ENCODE assay signal across 23 cellular contexts in genomic region chr22:37448521-37449150, GRCh38. TPM values are rescaled to one million over a fixed set of nuclear protein-coding genes. Genes with fewer than 3 reads are reported as not detected.
DNase-seq lines count a peak whose midpoint lies in the region; ATAC-seq and TF ChIP-seq lines count a peak whose summit lies in the region.
"Had no signal": no experiment of that assay in that cellular context is flagged by ENCODE, and none has a peak within 500 bp of the region (broad histone marks: within the 10 kb centered on the region; RNA-seq: fewer than 3 reads in every experiment).

No MANE protein-coding gene starts in this region.

- no peak overlapping the region for H3K4me3 ChIP-seq in HAP-1
- H3K4me3 ChIP-seq in gastroesophageal sphincter: no peak overlapping the region
- H3K4me3 ChIP-seq in colonic mucosa: no peak overlapping the region
- H3K4me3 ChIP-seq: BLaER1 treated with 17β-estradiol and CSF1 and Interleukin-3, amounts not matched to agents 10 nM and 100 nM; breast epithelium; ovary; right atrium auricular region had no signal

- peak overlapping the region; percentile 40 for H3K27ac ChIP-seq in foreskin keratinocyte
- no peak overlapping the region for H3K27ac ChIP-seq in gastroesophageal sphincter
- H3K27ac ChIP-seq in colonic mucosa: no peak overlapping the region
- H3K27ac ChIP-seq: BLaER1 treated with 17β-estradiol and CSF1 and Interleukin-3, amounts not matched to agents 10 nM and 100 nM; breast epithelium; ovary; right atrium auricular region had no signal

- H3K27me3 ChIP-seq in foreskin keratinocyte (peaks cover 11% of the 10 kb centered on the region), HAP-1 (ENCODE audit: low read depth) (no peaks in the 10 kb centered on the region), gastroesophageal sphincter (peaks cover 86% of the 10 kb centered on the region), colonic mucosa (no peaks in the 10 kb centered on the region)
- H3K27me3 ChIP-seq: BLaER1 treated with 17β-estradiol and CSF1 and Interleukin-3, amounts not matched to agents 10 nM and 100 nM; ovary; right atrium auricular region had no signal

- 59% methylated on average over 4 of the region's 19 CpGs; no CpG with 5 or more reads in 1 of the 2 donors for WGBS in gastroesophageal sphincter (ENCODE audit: low coverage in 1 of 2), 2 donors

- in situ Hi-C loops in HAP-1 (cut with MboI; ENCODE audit: low sequenced_read_pairs): no loop called here

- no peak for DNase-seq in activated naive CD4-positive, alpha-beta T cell treated with anti-CD3 and anti-CD28 coated beads, Interleukin-2, amount 50 U/mL, for 72 hours (ENCODE audit: low spot score in 2 of 2)
- DNase-seq in activated naive CD4-positive, alpha-beta T cell treated with anti-CD3 and anti-CD28 coated beads, Interleukin-2, amount 50 U/mL, for 16 hours: no peak
- peak; percentile 79 to 84 for DNase-seq in NCI-H526 (lab: John Stamatoyannopoulos, UW)
- no peak for DNase-seq in foreskin keratinocyte
- DNase-seq in HAP-1 (ENCODE audit: low spot score in 2 of 2): no peak
- no peak for DNase-seq in colonic mucosa
- DNase-seq: ACHN; activated T-cell treated with anti-CD3 and anti-CD28 coated beads, Interleukin-2, amount 50 U/mL, for 1 hour; cortex of kidney; HCEC 1CT; head of caudate nucleus; mesendoderm; ovary; PC-3; SHP77 treated with DMSO at 0.1 percent for 48 hours; stimulated activated CD4-positive, alpha-beta T cell treated with anti-CD3 and anti-CD28 coated beads, Interleukin-4, amount 100 ng/mL, for 4 hours; SW 1271; trophoblast cell had no signal

- H3K36me3 Mint-ChIP-seq in activated naive CD4-positive, alpha-beta T cell treated with anti-CD3 and anti-CD28 coated beads, Interleukin-2, amount 50 U/mL, for 72 hours: no peaks in the 10 kb centered on the region

- no peak for TF ChIP-seq POLR2A in gastroesophageal sphincter (IDR thresholded peaks at IDR 0.05)

- TF ChIP-seq EP300 in gastroesophageal sphincter (IDR thresholded peaks at IDR 0.05): no peak

- H3K4me1 ChIP-seq in foreskin keratinocyte: peaks cover 4% of the 10 kb centered on the region
- H3K4me1 ChIP-seq in HAP-1: no peaks in the 10 kb centered on the region
- no peaks in the 10 kb centered on the region for H3K4me1 ChIP-seq in gastroesophageal sphincter
- no peaks in the 10 kb centered on the region for H3K4me1 ChIP-seq in colonic mucosa
- H3K4me1 ChIP-seq: breast epithelium, right atrium auricular region had no signal

- H3K9me3 Mint-ChIP-seq in activated naive CD4-positive, alpha-beta T cell treated with anti-CD3 and anti-CD28 coated beads, Interleukin-2, amount 50 U/mL, for 72 hours: no peaks in the 10 kb centered on the region

- ATAC-seq in activated naive CD4-positive, alpha-beta T cell treated with anti-CD3 and anti-CD28 coated beads, Interleukin-2, amount 50 U/mL, for 72 hours: no peak
- ATAC-seq in foreskin keratinocyte: peak; percentile 67
- no peak for ATAC-seq in GM21390 (IDR thresholded peaks at IDR 0.05; ENCODE audit: unreplicated experiment)
- ATAC-seq in gastroesophageal sphincter: no peak
- ATAC-seq: PC-3 had no signal

- H3K27ac Mint-ChIP-seq in activated naive CD4-positive, alpha-beta T cell treated with anti-CD3 and anti-CD28 coated beads, Interleukin-2, amount 50 U/mL, for 72 hours: peak overlapping the region; percentile 24 to 51

- H3K9ac ChIP-seq in colonic mucosa (ENCODE audit: low read depth in 2 of 2, low read length in 2 of 2): no peak overlapping the region

- H3K9me3 ChIP-seq in HAP-1 (no peaks in the 10 kb centered on the region; the same call in 1 of the 2 replicates), gastroesophageal sphincter (peaks cover 0 to 18% (median 0%) of the 10 kb centered on the region in 3 donors), colonic mucosa (no peaks in the 10 kb centered on the region)
- H3K9me3 ChIP-seq: BLaER1 treated with 17β-estradiol and CSF1 and Interleukin-3, amounts not matched to agents 10 nM and 100 nM; breast epithelium; ovary had no signal

- intact Hi-C loops in colonic mucosa (cut with DNase I): no loop called here

- TF ChIP-seq CTCF in foreskin keratinocyte (conservative IDR thresholded peaks at IDR 0.05): no peak
- no peak for TF ChIP-seq CTCF in gastroesophageal sphincter (IDR thresholded peaks at IDR 0.05)
- no peak for TF ChIP-seq CTCF in colonic mucosa (IDR thresholded peaks at IDR 0.05)

- no peaks in the 10 kb centered on the region for H3K36me3 ChIP-seq in HAP-1 (replicated peaks)
- H3K36me3 ChIP-seq in gastroesophageal sphincter: no peaks in the 10 kb centered on the region
- no peaks in the 10 kb centered on the region for H3K36me3 ChIP-seq in colonic mucosa
- H3K36me3 ChIP-seq: BLaER1 treated with 17β-estradiol and CSF1 and Interleukin-3, amounts not matched to agents 10 nM and 100 nM; breast epithelium; ovary; right atrium auricular region had no signal

RNA-seq across cellular contexts. Expression of gene ELFN2, which starts 21.4 kb away (rescaled TPM):
- 1 to 10 TPM in 1 of 2 donors, under 1 TPM in 1; 0.41 to 2.0 TPM for total RNA-seq in activated naive CD4-positive, alpha-beta T cell treated with anti-CD3 and anti-CD28 coated beads, Interleukin-2, amount 50 U/mL, for 72 hours
- total RNA-seq in foreskin keratinocyte (0.88 and 0.95 TPM in 2 replicates), gastroesophageal sphincter (under 1 TPM in 3 of 4 donors, not detected in 1; under 0.01 to 0.19 (median 0.16) TPM), colonic mucosa (under 1 TPM; 0.07 to 0.21 TPM)
- polyA plus RNA-seq in foreskin keratinocyte: 0.44 and 0.46 TPM in 2 replicates
- total RNA-seq: breast epithelium, right atrium auricular region had no signal

RNA-seq across cellular contexts. Expression of gene MFNG, which starts 37.5 kb away (rescaled TPM):
- total RNA-seq in activated naive CD4-positive, alpha-beta T cell treated with anti-CD3 and anti-CD28 coated beads, Interleukin-2, amount 50 U/mL, for 72 hours: 100 to 1,000 TPM in 1 of 2 donors, 10 to 100 TPM in 1; 88.7 to 169 TPM
- total RNA-seq in foreskin keratinocyte (4.2 and 5.5 TPM in 2 replicates), gastroesophageal sphincter (10 to 100 TPM in 3 of 4 donors, 1 to 10 TPM in 1; 6.4 to 14.6 (median 12.1) TPM), colonic mucosa (10 to 100 TPM in 1 of 2 donors, 1 to 10 TPM in 1; 6.5 to 10.7 TPM)
- 5.7 and 6.1 TPM in 2 replicates for polyA plus RNA-seq in foreskin keratinocyte

Comparison
In these comparisons a context has a peak if more than half of its experiments do, and no peak if none do; other contexts are left out.
1. DNase-seq: peak in NCI-H526 (2 of 2); none in activated naive CD4-positive, alpha-beta T cell treated with anti-CD3 and anti-CD28 coated beads, Interleukin-2, amount 50 U/mL, for 72 hours (0 of 2), activated naive CD4-positive, alpha-beta T cell treated with anti-CD3 and anti-CD28 coated beads, Interleukin-2, amount 50 U/mL, for 16 hours (single experiment), foreskin keratinocyte (0 of 2), HAP-1 (0 of 2) and colonic mucosa (single experiment).
2. RNA of gene MFNG, which starts 37.5 kb away (total RNA-seq): 88.7 to 169 TPM in activated naive CD4-positive, alpha-beta T cell treated with anti-CD3 and anti-CD28 coated beads, Interleukin-2, amount 50 U/mL, for 72 hours; 6.4 to 14.6 TPM in gastroesophageal sphincter, 6.5 to 10.7 TPM in colonic mucosa and 4.2 to 5.5 TPM in foreskin keratinocyte; every median in the first group is over 4 times any median in the second.